In genomic region chr9:33290247-33290993, GRCh38 we compare ENCODE assay signal across 7 cellular contexts. TPM values are rescaled to one million over a fixed set of nuclear protein-coding genes. Genes with fewer than 3 reads are reported as not detected.
A peak's percentile ranks its signal among the peaks of the same experiment; 100 is the strongest.
DNase-seq lines count a peak whose midpoint lies in the region; ATAC-seq lines count a peak whose summit lies in the region.

Gene NFX1, plus strand, starts transcription at chr9:33290516. Its CDS starts 57 bp downstream, at chr9:33290573.

- DNase-seq in NCI-H2081 (lab: John Stamatoyannopoulos, UW) (peak; percentile 99), T1000 (lab: John Stamatoyannopoulos, UW) (peak; percentile 89), astrocyte of the hippocampus (ENCODE audit: low read depth, low spot score) (peak; percentile 100), hepatic stellate cell (ENCODE audit: low spot score) (peak; percentile 96), renal cortical epithelial cell (ENCODE audit: low read depth) (peak; percentile 93)

- ATAC-seq in GM18508 (IDR thresholded peaks at IDR 0.05; ENCODE audit: insufficient read depth, unreplicated experiment) = peak; percentile 84
- peak; percentile 85 for ATAC-seq in HG03025 (IDR thresholded peaks at IDR 0.05; ENCODE audit: low FRiP score, unreplicated experiment)

RNA-seq across cellular contexts. Expression of gene NFX1, which starts in this region (rescaled TPM):
- 16.3 and 34.8 TPM in 2 replicates for total RNA-seq in renal cortical epithelial cell

Comparison
In these comparisons a context has a peak if more than half of its experiments do, and no peak if none do; other contexts are left out.
1. Peak in every context shown above with its lines: DNase-seq and ATAC-seq.